19 cellular contexts compared by ENCODE assay signal in genomic region chr2:68734176-68734575, GRCh38. TPM values are rescaled to one million over a fixed set of nuclear protein-coding genes. Genes with fewer than 3 reads are reported as not detected.
A peak's percentile ranks its signal among the peaks of the same experiment; 100 is the strongest.
DNase-seq lines count a peak whose midpoint lies in the region; ATAC-seq and TF ChIP-seq lines count a peak whose summit lies in the region.
"Had no signal": no experiment of that assay in that cellular context is flagged by ENCODE, and none has a peak within 500 bp of the region (broad histone marks: within the 10 kb centered on the region; RNA-seq: fewer than 3 reads in every experiment).

No MANE protein-coding gene starts in this region.

- H3K36me3 Mint-ChIP-seq in stimulated activated naive B cell treated with anti-CD40 and anti-IgM and Interleukin-4, amounts not matched to agents 10 μg/mL and 1 μg/mL and 100 μg/mL, for 72 hours = peaks cover 14 to 22% of the 10 kb centered on the region in 2 donors
- H3K36me3 Mint-ChIP-seq: naive B cell had no signal

- H3K4me2 ChIP-seq in MM.1S (ENCODE audit: low read depth, low read length) = peak overlapping the region; percentile 78

- DNase-seq in GM06990 (ENCODE audit: extremely low read depth, insufficient read length) = no peak
- DNase-seq in MM.1S = no peak
- no peak for DNase-seq in dorsolateral prefrontal cortex
- DNase-seq in stimulated activated naive B cell treated with anti-CD40 and anti-IgM and Interleukin-4, amounts not matched to agents 10 μg/mL and 1 μg/mL and 100 μg/mL, for 72 hours = no peak
- no peak for DNase-seq in SW480 (ENCODE audit: low spot score)
- DNase-seq in NCI-H526 treated with DMSO at 0.1 percent for 48 hours (lab: John Stamatoyannopoulos, UW) = no peak
- DNase-seq in activated gamma-delta T cell treated with Interleukin-2 at 50 U/mL for 16 hours = no peak
- DNase-seq: foreskin keratinocyte, H7, NCI-H1092, NCI-H2171, NCI-H82 had no signal

- H3K36me3 ChIP-seq in GM06990 (ENCODE audit: control insufficient read depth, insufficient read depth, low read length) (no peaks in the 10 kb centered on the region), MM.1S (replicated peaks; ENCODE audit: insufficient read depth, low read length) (no peaks in the 10 kb centered on the region)

- H3K4me1 Mint-ChIP-seq in stimulated activated naive B cell treated with anti-CD40 and anti-IgM and Interleukin-4, amounts not matched to agents 10 μg/mL and 1 μg/mL and 100 μg/mL, for 72 hours = peaks cover 13 to 26% of the 10 kb centered on the region in 2 donors

- H3K4me3 Mint-ChIP-seq in stimulated activated naive B cell treated with anti-CD40 and anti-IgM and Interleukin-4, amounts not matched to agents 10 μg/mL and 1 μg/mL and 100 μg/mL, for 72 hours = no peak overlapping the region
- H3K4me3 Mint-ChIP-seq: activated T-cell treated with anti-CD3 and anti-CD28 coated beads, Interleukin-2, amount 50 U/mL, for 24 hours; central memory CD8-positive, alpha-beta T cell; naive B cell had no signal

- H3K27ac ChIP-seq in MM.1S (ENCODE audit: low read length) = peak overlapping the region; percentile 72
- peak overlapping the region in 44 of 59 donors; percentile 1 to 83 (median 52) for H3K27ac ChIP-seq in dorsolateral prefrontal cortex
- H3K27ac ChIP-seq: C4-2B, foreskin keratinocyte had no signal

- peaks cover 31% of the 10 kb centered on the region for H3K4me1 ChIP-seq in MM.1S (ENCODE audit: low read length)

- H3K27me3 Mint-ChIP-seq in stimulated activated naive B cell treated with anti-CD40 and anti-IgM and Interleukin-4, amounts not matched to agents 10 μg/mL and 1 μg/mL and 100 μg/mL, for 72 hours = no peaks in the 10 kb centered on the region
- H3K27me3 Mint-ChIP-seq: activated T-cell treated with anti-CD3 and anti-CD28 coated beads, Interleukin-2, amount 50 U/mL, for 24 hours; central memory CD8-positive, alpha-beta T cell; naive B cell; progenitor cell of endocrine pancreas had no signal

- H3K79me2 ChIP-seq in MM.1S (ENCODE audit: low read length) = peaks cover 4% of the 10 kb centered on the region; the same call in 1 of the 2 replicates

- H3K9me2 ChIP-seq in MM.1S (replicated peaks; ENCODE audit: insufficient read depth, low read length) = no peaks in the 10 kb centered on the region

- H3K9me3 ChIP-seq in MM.1S (replicated peaks; ENCODE audit: insufficient read depth, low read length) = no peaks in the 10 kb centered on the region

- peak overlapping the region; percentile 62 for H3K4me3 ChIP-seq in GM06990 (replicated peaks; ENCODE audit: low read depth, low read length)
- peak overlapping the region; percentile 50; the same call in 1 of the 2 replicates for H3K4me3 ChIP-seq in MM.1S (ENCODE audit: low read length)
- H3K4me3 ChIP-seq in dorsolateral prefrontal cortex = peak overlapping the region in 1 of 59 donors; percentile 57

- H3K9me3 Mint-ChIP-seq in stimulated activated naive B cell treated with anti-CD40 and anti-IgM and Interleukin-4, amounts not matched to agents 10 μg/mL and 1 μg/mL and 100 μg/mL, for 72 hours = peaks cover 0 to 3% of the 10 kb centered on the region in 2 donors
- H3K9me3 Mint-ChIP-seq: activated T-cell treated with anti-CD3 and anti-CD28 coated beads, Interleukin-2, amount 50 U/mL, for 24 hours; central memory CD8-positive, alpha-beta T cell; naive B cell had no signal

- peaks cover 5% of the 10 kb centered on the region for H3F3A ChIP-seq in MM.1S (ENCODE audit: insufficient read depth, low read length)

- peak overlapping the region; percentile 59; the same call in 1 of the 2 replicates for H3K9ac ChIP-seq in MM.1S (ENCODE audit: low read length)

- peak; percentile 4 to 5 for ATAC-seq in stimulated activated naive B cell treated with anti-CD40 and anti-IgM and Interleukin-4, amounts not matched to agents 10 μg/mL and 1 μg/mL and 100 μg/mL, for 72 hours (replicated peaks)
- ATAC-seq in HG03432 (IDR thresholded peaks at IDR 0.05; ENCODE audit: unreplicated experiment) = no peak
- ATAC-seq: foreskin keratinocyte, Right ventricle myocardium inferior had no signal

- TF ChIP-seq CTCF in GM06990 (IDR thresholded peaks at IDR 0.05; ENCODE audit: insufficient read depth, low read length, poor library complexity, severe bottlenecking) (no peak), MM.1S (IDR thresholded peaks at IDR 0.05; ENCODE audit: low read length) (no peak), dorsolateral prefrontal cortex (IDR thresholded peaks at IDR 0.05 in 54 of 56, conservative IDR thresholded peaks at IDR 0.05 in 2 of 56; ENCODE audit: low read depth in 1 of 56, partially characterized antibody in 56 of 56) (no peak)

- intact Hi-C loops in dorsolateral prefrontal cortex (cut with DNase I) = no loop called here

- H3K27me3 ChIP-seq in GM06990 (replicated peaks; ENCODE audit: control insufficient read depth, insufficient read depth, low read length) (no peaks in the 10 kb centered on the region), MM.1S (replicated peaks; ENCODE audit: insufficient read depth, low read length) (no peaks in the 10 kb centered on the region), dorsolateral prefrontal cortex (no peaks in the 10 kb centered on the region)
- H3K27me3 ChIP-seq: foreskin keratinocyte had no signal

- H3K27ac Mint-ChIP-seq in stimulated activated naive B cell treated with anti-CD40 and anti-IgM and Interleukin-4, amounts not matched to agents 10 μg/mL and 1 μg/mL and 100 μg/mL, for 72 hours = no peak overlapping the region
- H3K27ac Mint-ChIP-seq: activated T-cell treated with anti-CD3 and anti-CD28 coated beads, Interleukin-2, amount 50 U/mL, for 24 hours; naive B cell; progenitor cell of endocrine pancreas had no signal

- H2AFZ ChIP-seq in MM.1S (ENCODE audit: low read length) = peak overlapping the region; percentile 61

- H4K20me1 ChIP-seq in MM.1S (ENCODE audit: insufficient read depth, low read length) = no peaks in the 10 kb centered on the region

RNA-seq across cellular contexts. Expression of gene ARHGAP25, which starts 0.4 kb away (rescaled TPM):
- 10 to 100 TPM in 20 of 120 experiments, 1 to 10 TPM in 100; 1.8 to 15.0 (median 7.5) TPM for total RNA-seq in dorsolateral prefrontal cortex
